In the genomic region with DNA sequence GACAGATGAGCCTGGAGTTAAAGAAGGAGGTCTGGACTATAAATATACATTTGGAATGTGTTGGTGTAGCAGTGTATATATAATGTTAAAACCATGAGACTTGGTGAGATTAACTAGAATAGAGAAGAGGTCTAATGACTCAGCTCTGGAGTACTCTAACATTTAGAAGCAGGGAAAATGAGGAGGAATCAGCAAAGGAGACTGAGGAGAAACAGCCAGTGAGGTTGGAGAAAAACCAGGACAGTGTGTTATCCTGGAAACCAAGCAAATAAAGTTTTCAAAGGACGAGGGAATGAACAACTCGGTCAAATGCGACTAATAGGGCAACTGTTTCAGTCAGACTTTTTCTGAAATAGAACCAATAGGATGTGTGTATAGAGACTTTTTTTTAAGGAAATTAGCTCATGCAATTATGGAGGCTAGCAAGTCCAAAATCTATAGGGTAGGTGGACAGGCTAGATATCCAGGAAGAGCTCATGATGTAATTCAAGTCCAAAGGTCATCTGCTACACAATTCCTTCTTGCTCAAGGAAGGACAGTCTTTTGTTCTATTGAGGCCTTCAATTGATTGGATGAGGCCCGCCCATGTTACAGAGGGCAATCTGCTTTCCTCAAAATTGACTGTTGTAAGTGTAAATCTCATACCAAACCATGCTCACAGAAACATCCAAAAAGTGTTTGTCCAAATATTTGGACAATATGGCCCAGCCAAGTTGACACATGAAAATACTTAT, we compare ENCODE assay signal across 1 cellular context.
TF ChIP-seq lines count a peak whose summit lies in the region.

No MANE protein-coding gene starts in this region.

TF ChIP-seq in WTC11, 78 proteins besides CTCF, POLR2A, EP300 and RAD21 (continued from another document):
- TF ChIP-seq SP1 (CRISPR knock-in tag; conservative IDR thresholded peaks at IDR 0.05) = no peak
- TF ChIP-seq GTF2I (CRISPR knock-in tag; conservative IDR thresholded peaks at IDR 0.05) = no peak
- TF ChIP-seq, protein P1, sequence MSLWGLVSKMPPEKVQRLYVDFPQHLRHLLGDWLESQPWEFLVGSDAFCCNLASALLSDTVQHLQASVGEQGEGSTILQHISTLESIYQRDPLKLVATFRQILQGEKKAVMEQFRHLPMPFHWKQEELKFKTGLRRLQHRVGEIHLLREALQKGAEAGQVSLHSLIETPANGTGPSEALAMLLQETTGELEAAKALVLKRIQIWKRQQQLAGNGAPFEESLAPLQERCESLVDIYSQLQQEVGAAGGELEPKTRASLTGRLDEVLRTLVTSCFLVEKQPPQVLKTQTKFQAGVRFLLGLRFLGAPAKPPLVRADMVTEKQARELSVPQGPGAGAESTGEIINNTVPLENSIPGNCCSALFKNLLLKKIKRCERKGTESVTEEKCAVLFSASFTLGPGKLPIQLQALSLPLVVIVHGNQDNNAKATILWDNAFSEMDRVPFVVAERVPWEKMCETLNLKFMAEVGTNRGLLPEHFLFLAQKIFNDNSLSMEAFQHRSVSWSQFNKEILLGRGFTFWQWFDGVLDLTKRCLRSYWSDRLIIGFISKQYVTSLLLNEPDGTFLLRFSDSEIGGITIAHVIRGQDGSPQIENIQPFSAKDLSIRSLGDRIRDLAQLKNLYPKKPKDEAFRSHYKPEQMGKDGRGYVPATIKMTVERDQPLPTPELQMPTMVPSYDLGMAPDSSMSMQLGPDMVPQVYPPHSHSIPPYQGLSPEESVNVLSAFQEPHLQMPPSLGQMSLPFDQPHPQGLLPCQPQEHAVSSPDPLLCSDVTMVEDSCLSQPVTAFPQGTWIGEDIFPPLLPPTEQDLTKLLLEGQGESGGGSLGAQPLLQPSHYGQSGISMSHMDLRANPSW (CRISPR knock-in tag; conservative IDR thresholded peaks at IDR 0.05; ENCODE audit: low read depth) = no peak
- TF ChIP-seq IRF2 (CRISPR knock-in tag; IDR thresholded peaks at IDR 0.05; ENCODE audit: borderline replicate concordance, low read depth) = no peak
- no peak for TF ChIP-seq SMAD3 (CRISPR knock-in tag; IDR thresholded peaks at IDR 0.05; ENCODE audit: borderline replicate concordance)
- TF ChIP-seq, protein P2, sequence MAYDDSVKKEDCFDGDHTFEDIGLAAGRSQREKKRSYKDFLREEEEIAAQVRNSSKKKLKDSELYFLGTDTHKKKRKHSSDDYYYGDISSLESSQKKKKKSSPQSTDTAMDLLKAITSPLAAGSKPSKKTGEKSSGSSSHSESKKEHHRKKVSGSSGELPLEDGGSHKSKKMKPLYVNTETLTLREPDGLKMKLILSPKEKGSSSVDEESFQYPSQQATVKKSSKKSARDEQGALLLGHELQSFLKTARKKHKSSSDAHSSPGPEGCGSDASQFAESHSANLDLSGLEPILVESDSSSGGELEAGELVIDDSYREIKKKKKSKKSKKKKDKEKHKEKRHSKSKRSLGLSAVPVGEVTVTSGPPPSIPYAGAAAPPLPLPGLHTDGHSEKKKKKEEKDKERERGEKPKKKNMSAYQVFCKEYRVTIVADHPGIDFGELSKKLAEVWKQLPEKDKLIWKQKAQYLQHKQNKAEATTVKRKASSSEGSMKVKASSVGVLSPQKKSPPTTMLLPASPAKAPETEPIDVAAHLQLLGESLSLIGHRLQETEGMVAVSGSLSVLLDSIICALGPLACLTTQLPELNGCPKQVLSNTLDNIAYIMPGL (CRISPR knock-in tag; IDR thresholded peaks at IDR 0.05) = no peak
- no peak for TF ChIP-seq MXD4 (CRISPR knock-in tag; IDR thresholded peaks at IDR 0.05; ENCODE audit: borderline replicate concordance)
